In genomic region chr2:224181534-224182155, GRCh38 we compare ENCODE assay signal across 24 cellular contexts.
DNase-seq lines count a peak whose midpoint lies in the region; ATAC-seq, FAIRE-seq and TF ChIP-seq lines count a peak whose summit lies in the region.
"Had no signal": no experiment of that assay in that cellular context is flagged by ENCODE, and none has a peak within 500 bp of the region (broad histone marks: within the 10 kb centered on the region; RNA-seq: fewer than 3 reads in every experiment).

No MANE protein-coding gene starts in this region.

- H3K4me1 ChIP-seq in K562 (replicated peaks in 1 of 2; ENCODE audit: control insufficient read depth in 2 of 2, insufficient read depth in 2 of 2, low read length in 2 of 2), result no peaks in the 10 kb centered on the region
- peaks cover 13% of the 10 kb centered on the region for H3K4me1 ChIP-seq in foreskin keratinocyte
- peaks cover 9% of the 10 kb centered on the region for H3K4me1 ChIP-seq in PC-9 (replicated peaks; ENCODE audit: insufficient read depth)

- H3K36me3 ChIP-seq in K562 (ENCODE audit: control insufficient read depth, insufficient read depth, low read length) (no peaks in the 10 kb centered on the region), PC-9 (ENCODE audit: low read depth) (no peaks in the 10 kb centered on the region)
- H3K36me3 ChIP-seq: MG63 had no signal

- H3K9me1 ChIP-seq in K562 (ENCODE audit: control insufficient read depth, insufficient read depth, low read length), result no peaks in the 10 kb centered on the region

- H3K27ac ChIP-seq in K562 (ENCODE audit: extremely low read depth, low read depth, low read length) (no peak overlapping the region), foreskin keratinocyte (peak overlapping the region; percentile 8), PC-9 (no peak overlapping the region)
- H3K27ac ChIP-seq: HL-60 had no signal

- no peak overlapping the region for H3K4me3 ChIP-seq in K562
- no peak overlapping the region for H3K4me3 ChIP-seq in PC-9
- H3K4me3 ChIP-seq: MG63 had no signal

- in situ Hi-C loops in K562 (cut with MboI), result no loop called here

- ATAC-seq in K562, result no peak
- peak; percentile 77 for ATAC-seq in foreskin keratinocyte
- ATAC-seq in HG02798 (IDR thresholded peaks at IDR 0.05; ENCODE audit: poor library complexity, unreplicated experiment), result no peak
- ATAC-seq: HCT116 had no signal

- no peak for TF ChIP-seq EP300 in K562 (IDR thresholded peaks at IDR 0.05; ENCODE audit: low read length)

- no peak overlapping the region for H3K9ac ChIP-seq in K562 (ENCODE audit: insufficient read depth in 1 of 2, low read depth in 2 of 2, low read length in 2 of 2)

- H3F3A ChIP-seq in PC-9 (ENCODE audit: insufficient read depth, low read depth), result no peaks in the 10 kb centered on the region

- no peaks in the 10 kb centered on the region for H3K79me2 ChIP-seq in K562 (ENCODE audit: control insufficient read depth, insufficient read depth, low read length)
- no peaks in the 10 kb centered on the region for H3K79me2 ChIP-seq in PC-9 (ENCODE audit: low read depth)

- no peak overlapping the region for H2AFZ ChIP-seq in K562 (ENCODE audit: low read depth, low read length)
- no peak overlapping the region for H2AFZ ChIP-seq in PC-9

- BruUV-seq in K562 (replicated peaks; lab: Mats Ljungman, UMichigan) (no TSS peak), PC-9 (replicated peaks; lab: Mats Ljungman, UMichigan) (no TSS peak)

- H3K9me2 ChIP-seq in PC-9 (ENCODE audit: insufficient read depth), result no peaks in the 10 kb centered on the region

- POLR2A ChIA-PET in K562 (lab: Yijun Ruan, JAX), result no interaction called here
- POLR2A ChIA-PET in PC-9 (lab: Charles Lee; ENCODE audit: unreplicated experiment), result interaction anchor here (0.7 kb wide), 1 partner anchor 35 kb away, joined by 7 read pairs; no protein-coding TSS in a partner anchor

- TF ChIP-seq POLR2A in K562 (conservative IDR thresholded peaks at IDR 0.05), result no peak

- no peak for TF ChIP-seq CTCF in K562 (IDR thresholded peaks at IDR 0.05 in 2 of 3, conservative IDR thresholded peaks at IDR 0.05 in 1 of 3; ENCODE audit: insufficient read depth in 2 of 3, low read depth in 1 of 3, low read length in 3 of 3)
- no peak for TF ChIP-seq CTCF in foreskin keratinocyte (conservative IDR thresholded peaks at IDR 0.05)
- no peak for TF ChIP-seq CTCF in PC-9 (conservative IDR thresholded peaks at IDR 0.05)

- H4K20me1 ChIP-seq in K562 (replicated peaks; ENCODE audit: control insufficient read depth, insufficient read depth, low read length), result no peaks in the 10 kb centered on the region; the same call in 1 of the 2 replicates
- H4K20me1 ChIP-seq in PC-9 (ENCODE audit: insufficient read depth), result no peaks in the 10 kb centered on the region

- TF ChIP-seq RAD21 in K562 (CRISPR knock-in tag; conservative IDR thresholded peaks at IDR 0.05 in 1 of 2, IDR thresholded peaks at IDR 0.05 in 1 of 2), result no peak

- WGBS in K562 (ENCODE audit: insufficient coverage, low coverage, missing lambda C conversion rate), result 2% methylated on average over 6 of the region's 6 CpGs

- CTCF ChIA-PET in K562 (lab: Yijun Ruan, JAX; ENCODE audit: low intra/inter-chr PET ratio), result no interaction called here
- CTCF ChIA-PET in PC-9 (lab: Charles Lee), result interaction anchor here (1.5 kb wide), 1 partner anchor 103 kb away, joined by 5 read pairs; no protein-coding TSS in a partner anchor

- peak; percentile 8 for DNase-seq in ELR (ENCODE audit: low read depth)
- peak; percentile 25 for DNase-seq in M059J (ENCODE audit: low read depth)
- DNase-seq in K562 (ENCODE audit: extremely low read depth in 1 of 4, low spot score in 3 of 4), result no peak
- DNase-seq in foreskin keratinocyte, result peak; percentile 56 to 79
- no peak for DNase-seq in D341Med (ENCODE audit: low spot score)
- DNase-seq in PC-9, result no peak
- DNase-seq: Calu3; DMS153; DND-41; Kasumi-1; MG63; NCI-H1105 treated with DMSO at 0.1 percent for 48 hours; NCI-H146; NCI-H1930; NCI-H2107; NCI-H524; NK-92 treated with Interleukin-12 subunit alpha and Interleukin-12 subunit beta, amount 100 ng/mL, for 24 hours; RPMI8226; SHP77 treated with DMSO at 0.1 percent for 48 hours; SW 1271 had no signal

- H3K27me3 ChIP-seq in K562 (ENCODE audit: control insufficient read depth in 2 of 2, insufficient read depth in 2 of 2, low read length in 2 of 2) (no peaks in the 10 kb centered on the region), foreskin keratinocyte (no peaks in the 10 kb centered on the region), PC-9 (ENCODE audit: insufficient read depth, low read depth) (no peaks in the 10 kb centered on the region)
- H3K27me3 ChIP-seq: MG63 had no signal

- FAIRE-seq in K562 (lab: Jason Lieb, UNC), result no peak
- FAIRE-seq: GM19239 had no signal

- H3K4me2 ChIP-seq in K562 (ENCODE audit: insufficient read depth, low read length), result no peak overlapping the region
- no peak overlapping the region for H3K4me2 ChIP-seq in PC-9

- intact Hi-C loops in K562 (cut with micrococcal nuclease), result no loop called here
- intact Hi-C loops in PC-9 (cut with micrococcal nuclease; ENCODE audit: unreplicated experiment), result no loop called here

- H3K9me3 ChIP-seq in K562 (replicated peaks; ENCODE audit: control insufficient read depth, insufficient read depth, low read depth, low read length) (no peaks in the 10 kb centered on the region), PC-9 (ENCODE audit: insufficient read depth, low read depth) (peaks cover 7% of the 10 kb centered on the region; the same call in 1 of the 2 replicates)
- H3K9me3 ChIP-seq: MG63 had no signal

TF ChIP-seq in K562, 482 proteins besides CTCF, POLR2A, EP300 and RAD21:
- TF ChIP-seq MAFG (tag; conservative IDR thresholded peaks at IDR 0.05) (peak; percentile 60), SIN3A (IDR thresholded peaks at IDR 0.05; ENCODE audit: borderline replicate concordance in 2 of 2, control insufficient read depth in 1 of 2, low read depth in 2 of 2, low read length in 2 of 2) (no peak)

Comparison
In these comparisons a context has a peak if more than half of its experiments do, and no peak if none do; other contexts are left out.
1. DNase-seq: peak in ELR (single experiment), M059J (single experiment) and foreskin keratinocyte (2 of 2); none in K562 (0 of 4), D341Med (single experiment) and PC-9 (0 of 2).